9 cellular contexts compared by ENCODE assay signal in the genomic region with DNA sequence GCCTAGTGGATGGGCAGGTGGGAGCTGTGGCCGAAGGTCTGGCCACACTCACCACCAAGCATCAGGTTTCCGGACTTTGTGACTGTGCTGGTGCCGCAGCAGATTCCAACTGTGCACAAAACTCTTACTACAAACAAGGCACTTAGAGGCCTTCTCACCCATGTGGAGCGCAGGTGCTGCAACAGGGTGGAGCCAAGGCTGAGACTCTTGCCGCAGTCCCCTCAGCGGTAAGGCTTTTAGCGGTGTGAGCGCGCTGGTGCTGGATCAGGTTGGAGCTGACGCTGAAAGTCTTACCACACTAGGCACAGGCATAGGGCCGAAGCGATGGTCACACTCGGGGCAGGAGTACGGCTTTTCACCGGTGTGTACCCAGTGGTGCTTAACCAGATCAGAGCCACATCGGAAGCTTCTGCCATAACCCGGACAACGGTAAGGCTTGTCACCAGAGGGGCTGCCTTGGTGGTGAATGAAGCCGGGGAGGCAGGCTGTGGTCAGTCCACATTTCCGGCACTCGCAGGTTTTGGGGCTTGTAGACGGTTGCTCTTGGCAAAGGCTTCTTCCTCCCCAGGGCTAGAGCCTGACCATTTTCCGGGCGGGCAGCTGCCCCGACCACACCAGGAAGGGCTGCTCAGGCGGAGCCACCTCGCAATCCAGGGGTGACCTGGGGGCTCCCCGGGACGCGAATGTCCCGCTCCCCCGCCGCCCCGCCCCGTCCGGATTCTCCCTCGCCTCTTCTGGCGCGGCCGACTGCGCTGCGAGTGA. TPM values are rescaled to one million over a fixed set of nuclear protein-coding genes. Genes with fewer than 3 reads are reported as not detected.
DNase-seq lines count a peak whose midpoint lies in the region; ATAC-seq and TF ChIP-seq lines count a peak whose summit lies in the region.
"Had no signal": no experiment of that assay in that cellular context is flagged by ENCODE, and none has a peak within 500 bp of the region (broad histone marks: within the 10 kb centered on the region; RNA-seq: fewer than 3 reads in every experiment).

No MANE protein-coding gene starts in this region.

- H3K36me3 ChIP-seq in GM06990 (ENCODE audit: control insufficient read depth, insufficient read depth, low read length) (peaks cover 7% of the 10 kb centered on the region), neuron (ENCODE audit: insufficient read depth, low read length) (peaks cover 22% of the 10 kb centered on the region)

- ATAC-seq in activated T-cell treated with anti-CD3 and anti-CD28 coated beads, Interleukin-2, amount 50 U/mL, for 4 hours = no peak

- TF ChIP-seq CTCF in GM06990 (IDR thresholded peaks at IDR 0.05; ENCODE audit: insufficient read depth, low read length, poor library complexity, severe bottlenecking) (no peak), HFFc6 (IDR thresholded peaks at IDR 0.05) (no peak)

- H3K4me3 Mint-ChIP-seq in HFFc6 = peak overlapping the region; percentile 94
- peak overlapping the region; percentile 87 for H3K4me3 Mint-ChIP-seq in activated T-cell treated with anti-CD3 and anti-CD28 coated beads, Interleukin-2, amount 50 U/mL, for 4 hours

- H3K9me3 Mint-ChIP-seq in HFFc6 = no peaks in the 10 kb centered on the region
- no peaks in the 10 kb centered on the region for H3K9me3 Mint-ChIP-seq in activated T-cell treated with anti-CD3 and anti-CD28 coated beads, Interleukin-2, amount 50 U/mL, for 4 hours

- DNase-seq in GM06990 (ENCODE audit: extremely low read depth, insufficient read length) (peak; percentile 75), HFFc6 (peak; percentile 21), NCI-H526 treated with DMSO at 0.1 percent for 48 hours (lab: John Stamatoyannopoulos, UW) (peak; percentile 24), fibroblast of gingiva (ENCODE audit: low read depth) (peak; percentile 33), NCI-H774 (lab: John Stamatoyannopoulos, UW) (no peak), 8988T (no peak)
- peak; percentile 42 for DNase-seq in activated T-cell treated with anti-CD3 and anti-CD28 coated beads, Interleukin-2, amount 50 U/mL, for 4 hours

- peaks cover 54% of the 10 kb centered on the region for H3K4me1 Mint-ChIP-seq in HFFc6 (ENCODE audit: low read depth)
- peaks cover 45% of the 10 kb centered on the region for H3K4me1 Mint-ChIP-seq in activated T-cell treated with anti-CD3 and anti-CD28 coated beads, Interleukin-2, amount 50 U/mL, for 4 hours (ENCODE audit: low read depth)

- peak overlapping the region; percentile 96 for H3K27ac Mint-ChIP-seq in HFFc6

- H3K27me3 ChIP-seq in GM06990 (replicated peaks; ENCODE audit: control insufficient read depth, insufficient read depth, low read length) = no peaks in the 10 kb centered on the region
- H3K27me3 ChIP-seq in neuron (ENCODE audit: insufficient read depth, low read length) = no peaks in the 10 kb centered on the region

- H3K4me3 ChIP-seq in GM06990 (replicated peaks; ENCODE audit: low read depth, low read length) (peak overlapping the region; percentile 74), neuron (ENCODE audit: low read length) (peak overlapping the region; percentile 70)

- H2AFZ ChIP-seq in neuron (ENCODE audit: low read depth, low read length) = peak overlapping the region; percentile 72

- H3K36me3 Mint-ChIP-seq in HFFc6 (ENCODE audit: low read depth) = peaks cover 5% of the 10 kb centered on the region; the same call in 1 of the 2 replicates
- peaks cover 7% of the 10 kb centered on the region for H3K36me3 Mint-ChIP-seq in activated T-cell treated with anti-CD3 and anti-CD28 coated beads, Interleukin-2, amount 50 U/mL, for 4 hours (ENCODE audit: insufficient read depth)

- H3K27me3 Mint-ChIP-seq in HFFc6 (ENCODE audit: insufficient read depth) = no peaks in the 10 kb centered on the region; the same call in 1 of the 2 replicates
- no peaks in the 10 kb centered on the region for H3K27me3 Mint-ChIP-seq in activated T-cell treated with anti-CD3 and anti-CD28 coated beads, Interleukin-2, amount 50 U/mL, for 4 hours (ENCODE audit: low read depth)

- peaks cover 25% of the 10 kb centered on the region for H3K4me1 ChIP-seq in neuron (ENCODE audit: insufficient read depth, low read length)

- no peaks in the 10 kb centered on the region for H3K9me3 ChIP-seq in neuron (ENCODE audit: low read length)

RNA-seq across cellular contexts. Expression of a gene that starts 1.0 kb away (rescaled TPM):
- total RNA-seq in HFFc6 (2021; fragmentation: NEBNext Ultra II Directional; extraction: Animal tissue kit (Norgen Biotek cat#: 25700)) = 10 to 100 TPM in 2 of 6 experiments, 1 to 10 TPM in 4; 7.6 to 11.8 (median 9.3) TPM
- total RNA-seq in activated T-cell treated with anti-CD3 and anti-CD28 coated beads, Interleukin-2, amount 50 U/mL, for 4 hours = 10 to 100 TPM; 18.4 to 18.9 (median 18.7) TPM

RNA-seq across cellular contexts. Expression of a gene that starts 13.7 kb away (rescaled TPM):
- total RNA-seq in HFFc6 (2021; fragmentation: NEBNext Ultra II Directional; extraction: Animal tissue kit (Norgen Biotek cat#: 25700)) = 100 to 1,000 TPM; 163 to 209 (median 191) TPM
- under 1 TPM in 2 of 3 donors, not detected in 1; 0.30 to 0.34 TPM for total RNA-seq in activated T-cell treated with anti-CD3 and anti-CD28 coated beads, Interleukin-2, amount 50 U/mL, for 4 hours

RNA-seq across cellular contexts. Expression of a gene that starts 15.7 kb away (rescaled TPM):
- total RNA-seq in HFFc6 (2021; fragmentation: NEBNext Ultra II Directional; extraction: Animal tissue kit (Norgen Biotek cat#: 25700)) = under 1 TPM; 0.14 to 0.47 (median 0.23) TPM
- under 1 TPM in 2 of 3 donors, not detected in 1; 0.16 to 0.27 TPM for total RNA-seq in activated T-cell treated with anti-CD3 and anti-CD28 coated beads, Interleukin-2, amount 50 U/mL, for 4 hours

RNA-seq across cellular contexts. Expression of a gene that starts 24.7 kb away (rescaled TPM):
- under 1 TPM in 2 of 6 experiments, not detected in 4; 0.19 to 0.21 TPM for total RNA-seq in HFFc6 (2021; fragmentation: NEBNext Ultra II Directional; extraction: Animal tissue kit (Norgen Biotek cat#: 25700))
- total RNA-seq in activated T-cell treated with anti-CD3 and anti-CD28 coated beads, Interleukin-2, amount 50 U/mL, for 4 hours = not detected
- total RNA-seq: dermis microvascular lymphatic vessel endothelial cell had no signal

RNA-seq across cellular contexts. Expression of a gene that starts 30.1 kb away (rescaled TPM):
- total RNA-seq in HFFc6 (2021; fragmentation: NEBNext Ultra II Directional; extraction: Animal tissue kit (Norgen Biotek cat#: 25700)) = not detected
- not detected for total RNA-seq in activated T-cell treated with anti-CD3 and anti-CD28 coated beads, Interleukin-2, amount 50 U/mL, for 4 hours
- total RNA-seq: dermis microvascular lymphatic vessel endothelial cell had no signal

Comparison
In these comparisons a context has a peak if more than half of its experiments do, and no peak if none do; other contexts are left out.
1. DNase-seq: peak in GM06990 (single experiment), HFFc6 (single experiment), NCI-H526 treated with DMSO at 0.1 percent for 48 hours (single experiment), activated T-cell treated with anti-CD3 and anti-CD28 coated beads, Interleukin-2, amount 50 U/mL, for 4 hours (single experiment) and fibroblast of gingiva (single experiment); none in NCI-H774 (single experiment) and 8988T (single experiment).
2. RNA of a gene that starts 13.7 kb away (total RNA-seq): 163 to 209 TPM in HFFc6; 0.30 to 0.34 TPM in activated T-cell treated with anti-CD3 and anti-CD28 coated beads, Interleukin-2, amount 50 U/mL, for 4 hours; every median in the first group is over 100 times any median in the second.